18 cellular contexts compared by ENCODE assay signal in the genomic region with DNA sequence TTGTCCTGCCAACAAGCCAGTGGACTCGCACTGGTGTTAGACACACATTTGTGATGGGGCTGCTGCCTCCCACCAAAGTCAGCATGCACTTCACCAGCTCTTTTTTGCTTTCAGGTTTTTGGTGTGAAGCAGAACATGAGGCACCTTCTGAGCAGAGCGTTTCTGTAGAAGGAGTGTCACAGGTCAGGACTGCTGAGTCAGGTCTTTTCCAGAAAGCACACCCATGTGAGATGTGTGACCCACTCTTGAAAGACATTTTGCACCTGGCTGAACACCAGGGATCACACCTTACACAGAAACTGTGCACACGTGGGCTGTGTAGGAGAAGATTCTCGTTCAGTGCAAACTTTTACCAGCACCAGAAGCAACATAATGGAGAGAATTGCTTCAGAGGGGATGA. TPM values are rescaled to one million over a fixed set of nuclear protein-coding genes. Genes with fewer than 3 reads are reported as not detected.
DNase-seq lines count a peak whose midpoint lies in the region; ATAC-seq, FAIRE-seq and TF ChIP-seq lines count a peak whose summit lies in the region.
"Had no signal": no experiment of that assay in that cellular context is flagged by ENCODE, and none has a peak within 500 bp of the region (broad histone marks: within the 10 kb centered on the region; RNA-seq: fewer than 3 reads in every experiment).

No MANE protein-coding gene starts in this region.

- intact Hi-C loops in CD4-positive, alpha-beta T cell (cut with DNase I, micrococcal nuclease): loop anchor here in 1 of 2 experiments (10.0 kb wide), 1 partner anchor 761 kb away; a partner anchor contains a TSS
- intact Hi-C loops in K562 (cut with micrococcal nuclease): no loop called here

- no peaks in the 10 kb centered on the region for H4K20me1 ChIP-seq in K562 (replicated peaks; ENCODE audit: control insufficient read depth, insufficient read depth, low read length)

- peaks cover 32% of the 10 kb centered on the region for H3K36me3 ChIP-seq in K562 (ENCODE audit: control insufficient read depth, insufficient read depth, low read length)
- H3K36me3 ChIP-seq in subcutaneous abdominal adipose tissue (ENCODE audit: control insufficient read depth in 5 of 5, insufficient read depth in 5 of 5, low read length in 5 of 5): peaks cover 23 to 64% (median 55%) of the 10 kb centered on the region in 5 donors

- no peak overlapping the region for H2AFZ ChIP-seq in K562 (ENCODE audit: low read depth, low read length)
- H2AFZ ChIP-seq: GM23338 had no signal

- TF ChIP-seq EP300 in K562 (IDR thresholded peaks at IDR 0.05; ENCODE audit: low read length): no peak

- CTCF ChIA-PET in CD4-positive, alpha-beta T cell (lab: Charles Lee): no interaction called here
- CTCF ChIA-PET in K562 (lab: Yijun Ruan, JAX; ENCODE audit: low intra/inter-chr PET ratio): no interaction called here

- peaks cover 62% of the 10 kb centered on the region for H3K9me3 ChIP-seq in CD4-positive, alpha-beta T cell (ENCODE audit: control insufficient read depth, low read length)
- no peaks in the 10 kb centered on the region; the same call in 1 of the 2 replicates for H3K9me3 ChIP-seq in K562 (replicated peaks; ENCODE audit: control insufficient read depth, insufficient read depth, low read depth, low read length)
- peaks cover 5 to 57% (median 38%) of the 10 kb centered on the region in 5 donors for H3K9me3 ChIP-seq in subcutaneous abdominal adipose tissue (ENCODE audit: control insufficient read depth in 5 of 5, low read length in 5 of 5)
- H3K9me3 ChIP-seq: BLaER1 had no signal

- no peak overlapping the region for H3K27ac Mint-ChIP-seq in CD4-positive, alpha-beta T cell
- H3K27ac Mint-ChIP-seq in HFFc6: no peak overlapping the region
- H3K27ac Mint-ChIP-seq: CD8-positive, alpha-beta T cell; GM23338; IgD-negative memory B cell had no signal

- peaks cover 15% of the 10 kb centered on the region for H3K79me2 ChIP-seq in K562 (ENCODE audit: control insufficient read depth, insufficient read depth, low read length)

- 36% methylated on average over 4 of the region's 4 CpGs for WGBS in K562 (ENCODE audit: insufficient coverage, low coverage, missing lambda C conversion rate)

- H3K4me1 Mint-ChIP-seq in CD4-positive, alpha-beta T cell (ENCODE audit: low read depth): peaks cover 28% of the 10 kb centered on the region
- H3K4me1 Mint-ChIP-seq in HFFc6 (ENCODE audit: low read depth): peaks cover 25% of the 10 kb centered on the region

- TF ChIP-seq RAD21 in K562 (CRISPR knock-in tag; conservative IDR thresholded peaks at IDR 0.05 in 1 of 2, IDR thresholded peaks at IDR 0.05 in 1 of 2): no peak

- BruUV-seq in K562 (replicated peaks; lab: Mats Ljungman, UMichigan): no TSS peak

- DNase-seq in CD4-positive, alpha-beta T cell: no peak
- DNase-seq in K562 (ENCODE audit: extremely low read depth in 1 of 4, low spot score in 3 of 4): no peak
- no peak for DNase-seq in HFFc6
- DNase-seq in AG08395 (ENCODE audit: low spot score): no peak
- DNase-seq: Calu3; CD8-positive, alpha-beta T cell; DMS79 treated with DMSO at 0.1 percent for 48 hours; GF-D8; HCEC 1CT; KG1 had no signal

- no peak for TF ChIP-seq POLR2A in K562 (conservative IDR thresholded peaks at IDR 0.05)

- H3K9me1 ChIP-seq in K562 (ENCODE audit: control insufficient read depth, insufficient read depth, low read length): no peaks in the 10 kb centered on the region

- in situ Hi-C loops in K562 (cut with MboI): no loop called here

- H3K4me1 ChIP-seq in K562 (replicated peaks in 1 of 2; ENCODE audit: control insufficient read depth in 2 of 2, insufficient read depth in 2 of 2, low read length in 2 of 2) (peaks cover 3 to 7% of the 10 kb centered on the region in 2 experiments; a peak in 3 of 5 replicates), subcutaneous abdominal adipose tissue (ENCODE audit: control insufficient read depth in 5 of 5, insufficient read depth in 5 of 5, low read length in 5 of 5) (peaks cover 11 to 23% (median 21%) of the 10 kb centered on the region in 5 donors)

- peaks cover 89% of the 10 kb centered on the region for H3K36me3 Mint-ChIP-seq in CD4-positive, alpha-beta T cell (ENCODE audit: low read depth)
- H3K36me3 Mint-ChIP-seq in HFFc6 (ENCODE audit: low read depth): peaks cover 81% of the 10 kb centered on the region

- H3K9me3 Mint-ChIP-seq in CD4-positive, alpha-beta T cell: peaks cover 17% of the 10 kb centered on the region
- H3K9me3 Mint-ChIP-seq in HFFc6: peaks cover 3% of the 10 kb centered on the region; the same call in 1 of the 2 replicates
- H3K9me3 Mint-ChIP-seq: GM23338 had no signal

- peak overlapping the region; percentile 51 for H3K4me3 Mint-ChIP-seq in CD4-positive, alpha-beta T cell
- H3K4me3 Mint-ChIP-seq in HFFc6: no peak overlapping the region
- H3K4me3 Mint-ChIP-seq: CD14-positive monocyte; CD8-positive, alpha-beta T cell; GM23338 had no signal

- H3K4me3 ChIP-seq in K562 (no peak overlapping the region), subcutaneous abdominal adipose tissue (ENCODE audit: low read depth in 1 of 5, low read length in 5 of 5) (peak overlapping the region in 3 of 5 donors; percentile 30 to 32 (median 32))
- H3K4me3 ChIP-seq: BLaER1, GM23338 had no signal

- H3K9ac ChIP-seq in K562 (ENCODE audit: insufficient read depth in 1 of 2, low read depth in 2 of 2, low read length in 2 of 2) (no peak overlapping the region), subcutaneous abdominal adipose tissue (ENCODE audit: low read length in 5 of 5) (no peak overlapping the region)
- H3K9ac ChIP-seq: BLaER1 had no signal

- POLR2A ChIA-PET in CD4-positive, alpha-beta T cell (lab: Charles Lee): no interaction called here
- POLR2A ChIA-PET in K562 (lab: Yijun Ruan, JAX): no interaction called here

- no peaks in the 10 kb centered on the region for H3K27me3 ChIP-seq in CD4-positive, alpha-beta T cell (ENCODE audit: control insufficient read depth, insufficient read depth, low read length)
- H3K27me3 ChIP-seq in K562 (ENCODE audit: control insufficient read depth in 2 of 2, insufficient read depth in 2 of 2, low read length in 2 of 2): no peaks in the 10 kb centered on the region
- H3K27me3 ChIP-seq in subcutaneous abdominal adipose tissue (ENCODE audit: control insufficient read depth in 5 of 5, insufficient read depth in 4 of 5, low read length in 5 of 5): peaks cover 0 to 5% (median 0%) of the 10 kb centered on the region in 5 donors
- H3K27me3 ChIP-seq: BLaER1 had no signal

- no peak overlapping the region for H3K4me2 ChIP-seq in K562 (ENCODE audit: insufficient read depth, low read length)
- H3K4me2 ChIP-seq: BLaER1, GM23338 had no signal

- FAIRE-seq in K562 (lab: Jason Lieb, UNC): no peak
- FAIRE-seq: A204.1, H54 had no signal

- TF ChIP-seq CTCF in CD4-positive, alpha-beta T cell (IDR thresholded peaks at IDR 0.05): no peak
- TF ChIP-seq CTCF in K562 (IDR thresholded peaks at IDR 0.05 in 2 of 3, conservative IDR thresholded peaks at IDR 0.05 in 1 of 3; ENCODE audit: insufficient read depth in 2 of 3, low read depth in 1 of 3, low read length in 3 of 3) (no peak), HFFc6 (IDR thresholded peaks at IDR 0.05) (no peak)

- no peak overlapping the region for H3K27ac ChIP-seq in CD4-positive, alpha-beta T cell (ENCODE audit: low read depth, low read length)
- H3K27ac ChIP-seq in K562 (ENCODE audit: extremely low read depth, low read depth, low read length): no peak overlapping the region
- H3K27ac ChIP-seq in subcutaneous abdominal adipose tissue (ENCODE audit: low read depth, low read length): no peak overlapping the region
- H3K27ac ChIP-seq: BLaER1, HL-60 had no signal

- H3K27me3 Mint-ChIP-seq in CD4-positive, alpha-beta T cell: peaks cover 3% of the 10 kb centered on the region
- H3K27me3 Mint-ChIP-seq in HFFc6 (ENCODE audit: insufficient read depth): no peaks in the 10 kb centered on the region
- H3K27me3 Mint-ChIP-seq: IgD-negative memory B cell had no signal

- ATAC-seq in CD4-positive, alpha-beta T cell (ENCODE audit: poor library complexity): no peak
- ATAC-seq in K562: no peak
- ATAC-seq: CD8-positive, alpha-beta T cell; GM23338 had no signal

RNA-seq across cellular contexts. Expression of a gene that starts 4.8 kb away (rescaled TPM):
- 1 to 10 TPM; 4.9 to 5.4 TPM for total RNA-seq in CD4-positive, alpha-beta T cell
- 9.8 and 12.0 TPM in 2 replicates for total RNA-seq in K562 (2011; cell fraction: chromatin; rRNA removed; ENCODE audit: low replicate concordance)
- 7.0 and 8.8 TPM in 2 replicates for total RNA-seq in K562 (2011; cell fraction: nucleolus; rRNA removed)
- 7.7 and 8.0 TPM in 2 replicates for total RNA-seq in K562 (2011; cell fraction: nucleoplasm; rRNA removed)
- total RNA-seq in K562 (2014; rRNA removed) (2.3 and 3.6 TPM in 2 replicates), K562 (2014; rRNA removed; fragmentation: Illumina TruSeq; extraction: Trizol) (4.5 and 5.2 TPM in 2 replicates), K562 (2015; rRNA removed; fragmentation: Illumina TruSeq; extraction: Trizol) (3.6 and 4.2 TPM in 2 replicates), K562 (2021) (3.6 and 4.2 TPM in 2 replicates)
- polyA plus RNA-seq in K562 (2011; rRNA removed) (4.3 and 5.5 TPM in 2 replicates), K562 (2014; fragmentation: Illumina TruSeq; extraction: Trizol) (3.3 and 3.4 TPM in 2 replicates), K562 (2014; fragmentation: Nextera tagmentation; extraction: Ambion mirVana) (1 to 10 TPM in 1 of 2 experiments, under 1 TPM in 1; 0.82 to 1.0 TPM), K562 (2014; rRNA removed) (2.0 and 2.1 TPM in 2 replicates)
- polyA plus RNA-seq in K562 (2011; cell fraction: cytosol; rRNA removed): 2.3 and 3.4 TPM in 2 replicates
- 5.8 and 7.7 TPM in 2 replicates for polyA plus RNA-seq in K562 (2011; cell fraction: nucleus; rRNA removed)
- polyA plus RNA-seq in K562 (2012): 3.2 and 3.4 TPM in 2 replicates
- 9.9 and 11.2 TPM in 2 replicates for polyA minus RNA-seq in K562 (2011; rRNA and poly(A)+ RNA removed)
- 4.1 and 4.5 TPM in 2 replicates for polyA minus RNA-seq in K562 (2011; cell fraction: cytosol; rRNA and poly(A)+ RNA removed)
- 3.1 and 5.0 TPM in 2 replicates for polyA minus RNA-seq in K562 (2011; cell fraction: nucleus; rRNA and poly(A)+ RNA removed)
- total RNA-seq in HFFc6 (2021; fragmentation: NEBNext Ultra II Directional; extraction: Animal tissue kit (Norgen Biotek cat#: 25700)): 1 to 10 TPM; 7.1 to 8.1 (median 7.7) TPM

RNA-seq across cellular contexts. Expression of a gene that starts 7.4 kb away (rescaled TPM):
- 10 to 100 TPM; 11.5 to 12.7 TPM for total RNA-seq in CD4-positive, alpha-beta T cell
- 2.1 and 3.5 TPM in 2 replicates for total RNA-seq in K562 (2011; cell fraction: chromatin; rRNA removed; ENCODE audit: low replicate concordance)
- 2.2 and 3.6 TPM in 2 replicates for total RNA-seq in K562 (2011; cell fraction: nucleolus; rRNA removed)
- total RNA-seq in K562 (2011; cell fraction: nucleoplasm; rRNA removed): 2.6 and 3.2 TPM in 2 replicates
- 2.8 and 3.4 TPM in 2 replicates for total RNA-seq in K562 (2014; rRNA removed)
- total RNA-seq in K562 (2014; rRNA removed; fragmentation: Illumina TruSeq; extraction: Trizol): 4.4 and 5.4 TPM in 2 replicates
- 3.3 and 3.5 TPM in 2 replicates for total RNA-seq in K562 (2015; rRNA removed; fragmentation: Illumina TruSeq; extraction: Trizol)
- 1.8 and 2.2 TPM in 2 replicates for total RNA-seq in K562 (2021)
- 7.0 and 10.5 TPM in 2 replicates for polyA plus RNA-seq in K562 (2011; rRNA removed)
- 8.3 and 8.7 TPM in 2 replicates for polyA plus RNA-seq in K562 (2011; cell fraction: cytosol; rRNA removed)
- polyA plus RNA-seq in K562 (2011; cell fraction: nucleus; rRNA removed): 1.9 and 2.6 TPM in 2 replicates
- 4.1 and 6.2 TPM in 2 replicates for polyA plus RNA-seq in K562 (2012)
- polyA plus RNA-seq in K562 (2014; fragmentation: Illumina TruSeq; extraction: Trizol): 5.0 and 5.2 TPM in 2 replicates
- 10 to 100 TPM; 13.1 to 20.4 TPM for polyA plus RNA-seq in K562 (2014; fragmentation: Nextera tagmentation; extraction: Ambion mirVana)
- polyA plus RNA-seq in K562 (2014; rRNA removed): 4.0 and 4.6 TPM in 2 replicates
- polyA minus RNA-seq in K562 (2011; rRNA and poly(A)+ RNA removed): 1.9 and 2.7 TPM in 2 replicates
- polyA minus RNA-seq in K562 (2011; cell fraction: cytosol; rRNA and poly(A)+ RNA removed): 3.1 TPM in 1 of 2 replicates, not detected in the other
- 0.94 and 1.3 TPM in 2 replicates for polyA minus RNA-seq in K562 (2011; cell fraction: nucleus; rRNA and poly(A)+ RNA removed)
- 1 to 10 TPM; 7.3 to 8.5 (median 8.2) TPM for total RNA-seq in HFFc6 (2021; fragmentation: NEBNext Ultra II Directional; extraction: Animal tissue kit (Norgen Biotek cat#: 25700))

RNA-seq across cellular contexts. Expression of a gene that starts 7.4 kb away (rescaled TPM):
- 1 to 10 TPM; 1.4 to 2.1 TPM for total RNA-seq in CD4-positive, alpha-beta T cell
- 2.5 and 4.6 TPM in 2 replicates for total RNA-seq in K562 (2011; cell fraction: chromatin; rRNA removed; ENCODE audit: low replicate concordance)
- total RNA-seq in K562 (2011; cell fraction: nucleolus; rRNA removed): 1.0 and 2.0 TPM in 2 replicates
- total RNA-seq in K562 (2011; cell fraction: nucleoplasm; rRNA removed): 2.0 and 2.1 TPM in 2 replicates
- total RNA-seq in K562 (2014; rRNA removed) (0.09 and 0.41 TPM in 2 replicates), K562 (2014; rRNA removed; fragmentation: Illumina TruSeq; extraction: Trizol) (0.35 and 0.51 TPM in 2 replicates), K562 (2015; rRNA removed; fragmentation: Illumina TruSeq; extraction: Trizol) (0.30 and 0.40 TPM in 2 replicates), K562 (2021) (0.16 and 0.51 TPM in 2 replicates)
- polyA plus RNA-seq in K562 (2011; rRNA removed) (0.96 and 1.0 TPM in 2 replicates), K562 (2014; fragmentation: Illumina TruSeq; extraction: Trizol) (0.19 and 0.37 TPM in 2 replicates), K562 (2014; fragmentation: Nextera tagmentation; extraction: Ambion mirVana) (under 1 TPM; 0.27 to 0.30 TPM), K562 (2014; rRNA removed) (0.03 and 0.07 TPM in 2 replicates)
- polyA plus RNA-seq in K562 (2011; cell fraction: cytosol; rRNA removed): 0.24 and 0.31 TPM in 2 replicates
- polyA plus RNA-seq in K562 (2011; cell fraction: nucleus; rRNA removed): 0.84 and 1.00 TPM in 2 replicates
- polyA plus RNA-seq in K562 (2012): 0.33 and 0.36 TPM in 2 replicates
- polyA minus RNA-seq in K562 (2011; rRNA and poly(A)+ RNA removed): 0.81 and 1.1 TPM in 2 replicates
- polyA minus RNA-seq in K562 (2011; cell fraction: cytosol; rRNA and poly(A)+ RNA removed): not detected in 2 replicates
- polyA minus RNA-seq in K562 (2011; cell fraction: nucleus; rRNA and poly(A)+ RNA removed): 0.81 and 2.3 TPM in 2 replicates
- total RNA-seq in HFFc6 (2021; fragmentation: NEBNext Ultra II Directional; extraction: Animal tissue kit (Norgen Biotek cat#: 25700)): 1 to 10 TPM; 1.5 to 2.9 (median 1.7) TPM

RNA-seq across cellular contexts. Expression of a gene that starts 33.7 kb away (rescaled TPM):
- 10 to 100 TPM; 68.3 to 70.4 TPM for total RNA-seq in CD4-positive, alpha-beta T cell
- 18.0 and 22.2 TPM in 2 replicates for total RNA-seq in K562 (2011; cell fraction: chromatin; rRNA removed; ENCODE audit: low replicate concordance)
- total RNA-seq in K562 (2011; cell fraction: nucleolus; rRNA removed): 12.4 and 12.5 TPM in 2 replicates
- total RNA-seq in K562 (2011; cell fraction: nucleoplasm; rRNA removed): 15.3 and 21.1 TPM in 2 replicates
- 4.0 and 5.0 TPM in 2 replicates for total RNA-seq in K562 (2014; rRNA removed)
- total RNA-seq in K562 (2014; rRNA removed; fragmentation: Illumina TruSeq; extraction: Trizol): 5.4 and 6.0 TPM in 2 replicates
- 4.6 and 5.8 TPM in 2 replicates for total RNA-seq in K562 (2015; rRNA removed; fragmentation: Illumina TruSeq; extraction: Trizol)
- 3.8 and 4.5 TPM in 2 replicates for total RNA-seq in K562 (2021)
- polyA plus RNA-seq in K562 (2011; rRNA removed): 6.2 and 8.7 TPM in 2 replicates
- polyA plus RNA-seq in K562 (2011; cell fraction: cytosol; rRNA removed): 5.3 TPM in 2 replicates
- 8.8 and 12.6 TPM in 2 replicates for polyA plus RNA-seq in K562 (2011; cell fraction: nucleus; rRNA removed)
- polyA plus RNA-seq in K562 (2012): 3.4 and 5.0 TPM in 2 replicates
- polyA plus RNA-seq in K562 (2014; fragmentation: Illumina TruSeq; extraction: Trizol): 3.0 and 3.6 TPM in 2 replicates
- 1 to 10 TPM; 1.5 to 2.7 TPM for polyA plus RNA-seq in K562 (2014; fragmentation: Nextera tagmentation; extraction: Ambion mirVana)
- polyA plus RNA-seq in K562 (2014; rRNA removed): 3.2 and 5.0 TPM in 2 replicates
- 11.9 and 13.2 TPM in 2 replicates for polyA minus RNA-seq in K562 (2011; rRNA and poly(A)+ RNA removed)
- 2.9 and 3.1 TPM in 2 replicates for polyA minus RNA-seq in K562 (2011; cell fraction: cytosol; rRNA and poly(A)+ RNA removed)
- polyA minus RNA-seq in K562 (2011; cell fraction: nucleus; rRNA and poly(A)+ RNA removed): 7.1 and 10.1 TPM in 2 replicates
- total RNA-seq in HFFc6 (2021; fragmentation: NEBNext Ultra II Directional; extraction: Animal tissue kit (Norgen Biotek cat#: 25700)): 10 to 100 TPM in 1 of 6 experiments, 1 to 10 TPM in 5; 8.0 to 10.4 (median 9.2) TPM

RNA-seq across cellular contexts. Expression of a gene that starts 35.6 kb away (rescaled TPM):
- 1 to 10 TPM; 4.0 to 4.3 TPM for total RNA-seq in CD4-positive, alpha-beta T cell
- 16.2 and 18.3 TPM in 2 replicates for total RNA-seq in K562 (2011; cell fraction: chromatin; rRNA removed; ENCODE audit: low replicate concordance)
- total RNA-seq in K562 (2011; cell fraction: nucleolus; rRNA removed): 13.3 and 18.2 TPM in 2 replicates
- total RNA-seq in K562 (2011; cell fraction: nucleoplasm; rRNA removed): 10.3 and 12.8 TPM in 2 replicates
- total RNA-seq in K562 (2014; rRNA removed) (2.4 and 3.0 TPM in 2 replicates), K562 (2014; rRNA removed; fragmentation: Illumina TruSeq; extraction: Trizol) (5.5 and 6.7 TPM in 2 replicates), K562 (2015; rRNA removed; fragmentation: Illumina TruSeq; extraction: Trizol) (3.8 and 4.5 TPM in 2 replicates), K562 (2021) (3.8 and 4.7 TPM in 2 replicates)
- polyA plus RNA-seq in K562 (2011; rRNA removed) (1.9 and 2.4 TPM in 2 replicates), K562 (2014; fragmentation: Illumina TruSeq; extraction: Trizol) (1.1 and 1.2 TPM in 2 replicates), K562 (2014; fragmentation: Nextera tagmentation; extraction: Ambion mirVana) (under 1 TPM; 0.14 to 0.46 TPM), K562 (2014; rRNA removed) (1.5 and 1.6 TPM in 2 replicates)
- 1.1 and 1.2 TPM in 2 replicates for polyA plus RNA-seq in K562 (2011; cell fraction: cytosol; rRNA removed)
- 1.7 and 2.0 TPM in 2 replicates for polyA plus RNA-seq in K562 (2011; cell fraction: nucleus; rRNA removed)
- polyA plus RNA-seq in K562 (2012): 0.89 and 0.91 TPM in 2 replicates
- polyA minus RNA-seq in K562 (2011; rRNA and poly(A)+ RNA removed): 10.5 and 10.9 TPM in 2 replicates
- polyA minus RNA-seq in K562 (2011; cell fraction: cytosol; rRNA and poly(A)+ RNA removed): 2.2 and 4.7 TPM in 2 replicates
- 3.6 and 6.1 TPM in 2 replicates for polyA minus RNA-seq in K562 (2011; cell fraction: nucleus; rRNA and poly(A)+ RNA removed)
- 1 to 10 TPM; 4.6 to 5.2 (median 4.8) TPM for total RNA-seq in HFFc6 (2021; fragmentation: NEBNext Ultra II Directional; extraction: Animal tissue kit (Norgen Biotek cat#: 25700))
